20 cellular contexts compared by ENCODE assay signal in the genomic region with DNA sequence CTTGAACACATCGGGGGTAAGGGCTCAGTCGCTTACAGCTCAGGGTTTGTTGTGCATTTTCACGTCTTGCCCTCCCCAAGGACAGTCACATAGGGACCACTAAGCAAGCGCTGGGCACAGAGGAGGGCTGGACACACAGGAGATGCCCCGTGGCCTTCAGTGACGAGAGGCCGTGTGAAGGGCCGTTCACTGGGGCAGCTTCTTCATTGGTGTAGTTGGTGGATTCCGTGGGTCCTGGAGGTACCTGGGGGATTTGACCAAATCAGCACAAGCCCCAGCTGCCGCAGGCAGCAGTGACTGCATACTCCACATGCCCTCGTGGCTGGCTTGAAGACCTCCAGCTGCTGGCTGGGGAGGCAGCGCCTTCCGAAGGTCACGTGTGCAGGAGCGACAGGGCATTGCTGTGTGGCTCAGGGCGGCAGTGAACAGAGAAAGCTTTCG.
"Had no signal": no experiment of that assay in that cellular context is flagged by ENCODE, and none has a peak within 500 bp of the region (broad histone marks: within the 10 kb centered on the region; RNA-seq: fewer than 3 reads in every experiment).

No MANE protein-coding gene starts in this region.

- H3K9me3 ChIP-seq: adrenal gland, ascending aorta, prostate gland, stomach, suprapubic skin, tibial nerve, uterus had no signal

- ATAC-seq: foreskin keratinocyte; left lung; natural killer cell; stimulated activated memory B cell treated with anti-CD40 and anti-IgM and Interleukin-4, amounts not matched to agents 10 μg/mL and 1 μg/mL and 100 μg/mL, for 72 hours had no signal

- H3K27me3 ChIP-seq: ascending aorta, brain microvascular endothelial cell, foreskin keratinocyte, tibial nerve, uterus had no signal

- H3K4me3 ChIP-seq: adrenal gland, ascending aorta, left lung, prostate gland, stomach, suprapubic skin, tibial nerve, uterus had no signal

- H3K4me1 ChIP-seq: adrenal gland, ascending aorta, foreskin keratinocyte, left lung, prostate gland, stomach, suprapubic skin, tibial nerve, uterus had no signal

- H3K27ac ChIP-seq: adrenal gland, ascending aorta, brain microvascular endothelial cell, foreskin keratinocyte, left lung, prostate gland, stomach, suprapubic skin, tibial nerve, uterus had no signal

- H3K36me3 ChIP-seq: adrenal gland, ascending aorta, brain microvascular endothelial cell, left lung, prostate gland, stomach, suprapubic skin, tibial nerve, uterus had no signal

- DNase-seq: activated CD4-positive, alpha-beta T cell treated with anti-CD3 and anti-CD28 coated beads for 1 hour; activated naive CD4-positive, alpha-beta T cell; activated T-cell treated with anti-CD3 and anti-CD28 coated beads, Interleukin-2, amount 50 U/mL, for 1 hour; adrenal gland; brain microvascular endothelial cell; central memory CD4-positive, alpha-beta T cell; effector memory CD4-positive, alpha-beta T cell; foreskin keratinocyte; natural killer cell; small intestine; stimulated activated CD4-positive, alpha-beta T cell treated with anti-CD3 and anti-CD28 coated beads, Interleukin-15, amount 100 ng/mL, for 24 hours; stomach; T1000; uterus had no signal
